In the genomic region with DNA sequence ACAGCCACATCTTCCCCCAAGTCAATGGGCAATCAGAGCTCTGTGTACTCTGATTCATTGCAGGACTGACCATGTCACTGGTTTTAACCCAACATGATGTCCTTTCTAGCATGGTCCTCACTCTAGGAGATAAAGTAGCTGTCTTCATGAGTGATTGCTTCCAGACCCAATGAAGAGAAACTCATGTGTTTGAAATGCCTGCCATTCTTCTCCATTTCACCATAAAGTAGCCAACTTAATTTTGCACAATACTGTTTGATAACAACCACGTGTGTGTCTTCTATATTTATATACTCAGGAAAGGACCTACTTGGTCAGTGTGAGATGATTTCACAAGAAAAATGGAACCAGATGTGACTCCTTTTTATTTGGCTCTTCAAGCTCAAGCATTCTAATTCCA, we compare ENCODE assay signal across 1 cellular context.
TF ChIP-seq lines count a peak whose summit lies in the region.

No MANE protein-coding gene starts in this region.

TF ChIP-seq in SK-N-SH treated with all-trans-retinoic acid at 6 μM for 48 hours, 23 proteins besides CTCF, POLR2A, EP300 and RAD21 (continued from another document):
- TF ChIP-seq, protein P1, sequence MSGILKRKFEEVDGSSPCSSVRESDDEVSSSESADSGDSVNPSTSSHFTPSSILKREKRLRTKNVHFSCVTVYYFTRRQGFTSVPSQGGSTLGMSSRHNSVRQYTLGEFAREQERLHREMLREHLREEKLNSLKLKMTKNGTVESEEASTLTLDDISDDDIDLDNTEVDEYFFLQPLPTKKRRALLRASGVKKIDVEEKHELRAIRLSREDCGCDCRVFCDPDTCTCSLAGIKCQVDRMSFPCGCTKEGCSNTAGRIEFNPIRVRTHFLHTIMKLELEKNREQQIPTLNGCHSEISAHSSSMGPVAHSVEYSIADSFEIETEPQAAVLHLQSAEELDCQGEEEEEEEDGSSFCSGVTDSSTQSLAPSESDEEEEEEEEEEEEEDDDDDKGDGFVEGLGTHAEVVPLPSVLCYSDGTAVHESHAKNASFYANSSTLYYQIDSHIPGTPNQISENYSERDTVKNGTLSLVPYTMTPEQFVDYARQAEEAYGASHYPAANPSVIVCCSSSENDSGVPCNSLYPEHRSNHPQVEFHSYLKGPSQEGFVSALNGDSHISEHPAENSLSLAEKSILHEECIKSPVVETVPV (CRISPR knock-in tag; IDR thresholded peaks at IDR 0.05), result no peak
- TF ChIP-seq, protein P2, sequence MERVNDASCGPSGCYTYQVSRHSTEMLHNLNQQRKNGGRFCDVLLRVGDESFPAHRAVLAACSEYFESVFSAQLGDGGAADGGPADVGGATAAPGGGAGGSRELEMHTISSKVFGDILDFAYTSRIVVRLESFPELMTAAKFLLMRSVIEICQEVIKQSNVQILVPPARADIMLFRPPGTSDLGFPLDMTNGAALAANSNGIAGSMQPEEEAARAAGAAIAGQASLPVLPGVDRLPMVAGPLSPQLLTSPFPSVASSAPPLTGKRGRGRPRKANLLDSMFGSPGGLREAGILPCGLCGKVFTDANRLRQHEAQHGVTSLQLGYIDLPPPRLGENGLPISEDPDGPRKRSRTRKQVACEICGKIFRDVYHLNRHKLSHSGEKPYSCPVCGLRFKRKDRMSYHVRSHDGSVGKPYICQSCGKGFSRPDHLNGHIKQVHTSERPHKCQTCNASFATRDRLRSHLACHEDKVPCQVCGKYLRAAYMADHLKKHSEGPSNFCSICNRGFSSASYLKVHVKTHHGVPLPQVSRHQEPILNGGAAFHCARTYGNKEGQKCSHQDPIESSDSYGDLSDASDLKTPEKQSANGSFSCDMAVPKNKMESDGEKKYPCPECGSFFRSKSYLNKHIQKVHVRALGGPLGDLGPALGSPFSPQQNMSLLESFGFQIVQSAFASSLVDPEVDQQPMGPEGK (CRISPR knock-in tag; IDR thresholded peaks at IDR 0.05; ENCODE audit: borderline replicate concordance), result no peak
- no peak for TF ChIP-seq ZFP3 (CRISPR knock-in tag; IDR thresholded peaks at IDR 0.05)
- TF ChIP-seq ZFP30 (CRISPR knock-in tag; IDR thresholded peaks at IDR 0.05), result no peak
